In the genomic region with DNA sequence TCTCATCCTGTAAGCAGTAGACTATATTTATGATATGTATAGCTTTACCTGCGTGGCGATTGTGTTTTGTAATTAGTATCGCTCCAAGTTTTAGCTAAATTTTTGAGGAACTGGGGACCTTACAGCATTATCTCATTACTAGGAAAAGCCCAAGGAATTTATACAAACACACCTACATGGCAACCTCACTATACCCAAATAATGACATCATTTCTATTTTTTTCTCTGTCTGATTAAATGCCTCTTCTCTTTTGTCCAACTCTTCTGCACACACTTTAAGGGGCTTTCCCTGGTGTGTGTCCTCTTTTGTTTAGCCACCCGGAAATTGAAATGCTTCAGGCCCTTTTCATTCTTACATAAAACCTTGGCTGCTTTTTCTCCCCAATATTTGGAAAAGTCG, we compare ENCODE assay signal across 25 cellular contexts.
"Had no signal": no experiment of that assay in that cellular context is flagged by ENCODE, and none has a peak within 500 bp of the region (broad histone marks: within the 10 kb centered on the region; RNA-seq: fewer than 3 reads in every experiment).

No MANE protein-coding gene starts in this region.

- DNase-seq: activated CD4-positive, alpha-beta memory T cell treated with anti-CD3 and anti-CD28 coated beads for 36 hours; activated CD4-positive, alpha-beta T cell treated with anti-CD3 and anti-CD28 coated beads for 36 hours; activated CD4-positive, alpha-beta T cell treated with anti-CD3 and anti-CD28 coated beads, Interleukin-2, amount 10 ng/mL, durations not matched to agents 24 days and 14 days; activated CD4-positive, CD25-positive, alpha-beta regulatory T cell; activated CD4-positive, CD25-positive, alpha-beta regulatory T cell treated with anti-CD3 and anti-CD28 coated beads, Interleukin-2, amount 50 U/mL, for 72 hours; activated CD8-positive, alpha-beta memory T cell treated with anti-CD3 and anti-CD28 coated beads, Interleukin-2, amount 10 ng/mL, durations not matched to agents 7 days and 5 days; activated CD8-positive, alpha-beta memory T cell treated with anti-CD3 and anti-CD28 coated beads, Interleukin-2, amount 50 U/mL, for 4 hours; activated CD8-positive, alpha-beta T cell treated with anti-CD3 and anti-CD28 coated beads, Interleukin-2, amount 10 ng/mL, durations not matched to agents 7 days and 5 days; activated effector memory CD4-positive, alpha-beta T cell treated with anti-CD3 and anti-CD28 coated beads, Interleukin-2, amount 50 U/mL, for 16 hours; activated naive CD4-positive, alpha-beta T cell treated with anti-CD3 and anti-CD28 coated beads for 36 hours; activated naive CD8-positive, alpha-beta T cell treated with anti-CD3 and anti-CD28 coated beads, Interleukin-2, amount 10 ng/mL, durations not matched to agents 7 days and 5 days; activated T-cell treated with anti-CD3 and anti-CD28 coated beads, Interleukin-2, amount 50 U/mL, for 1 hour; activated T-cell treated with anti-CD3 and anti-CD28 coated beads, Interleukin-2, amount 50 U/mL, for 48 hours; dorsolateral prefrontal cortex; effector memory CD4-positive, alpha-beta T cell; endodermal cell; foreskin fibroblast; head of caudate nucleus; T-helper 2 cell had no signal

- H3K36me3 ChIP-seq: ascending aorta, breast epithelium had no signal

- H3K4me1 ChIP-seq: ascending aorta, breast epithelium had no signal

- H3K4me3 ChIP-seq: ascending aorta, breast epithelium, coronary artery, dorsolateral prefrontal cortex had no signal

- H3K27me3 ChIP-seq: ascending aorta, breast epithelium, dorsolateral prefrontal cortex had no signal

- H3K9me3 ChIP-seq: ascending aorta, breast epithelium had no signal

- ATAC-seq: activated CD4-positive, alpha-beta T cell treated with anti-CD3 and anti-CD28 coated beads for 36 hours; activated CD8-positive, alpha-beta memory T cell treated with anti-CD3 and anti-CD28 coated beads, Interleukin-2, amount 10 ng/mL, durations not matched to agents 7 days and 5 days; activated CD8-positive, alpha-beta T cell treated with anti-CD3 and anti-CD28 coated beads, Interleukin-2, amount 10 ng/mL, durations not matched to agents 7 days and 5 days; activated naive CD4-positive, alpha-beta T cell treated with anti-CD3 and anti-CD28 coated beads, Interleukin-2, amount 50 U/mL, for 72 hours; esophagus mucosa had no signal

- H3K27ac ChIP-seq: ascending aorta, breast epithelium, coronary artery had no signal

- FAIRE-seq: frontal cortex had no signal
